8 cellular contexts compared by ENCODE assay signal in the genomic region with DNA sequence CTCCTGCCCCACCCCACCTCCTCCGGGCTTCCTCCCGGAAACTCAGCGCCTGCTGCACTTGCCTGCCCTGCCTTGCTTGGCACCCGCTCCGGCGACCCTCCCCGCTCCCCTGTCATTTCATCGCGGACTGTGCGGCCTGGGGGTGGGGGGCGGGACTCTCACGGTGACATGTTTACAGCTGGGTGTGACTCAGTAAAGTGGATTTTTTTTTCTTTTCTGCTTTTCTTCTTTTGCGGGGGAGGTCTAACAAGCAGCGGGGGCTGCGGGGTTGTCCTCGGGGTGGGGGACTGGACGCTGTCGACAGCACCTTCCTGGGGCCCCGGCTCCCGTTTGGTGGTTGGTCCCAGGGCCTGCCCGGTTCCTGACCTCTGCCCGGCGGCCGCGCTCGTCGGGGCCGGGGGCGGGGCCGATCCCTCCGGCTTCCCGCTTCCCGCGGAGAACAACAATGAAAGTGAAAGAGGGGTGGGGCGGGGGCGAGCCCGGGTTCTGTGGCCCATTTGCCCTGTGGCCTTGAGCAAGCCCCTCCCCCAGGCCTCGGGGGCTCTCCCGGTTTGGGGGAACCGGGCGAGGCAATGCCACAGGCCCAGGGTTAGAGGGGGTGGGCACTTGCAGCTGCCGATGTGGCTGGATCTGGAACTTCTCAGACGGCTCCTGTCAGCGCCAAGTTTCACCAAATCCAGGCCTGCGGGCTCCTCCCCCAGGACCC. TPM values are rescaled to one million over a fixed set of nuclear protein-coding genes. Genes with fewer than 3 reads are reported as not detected.
DNase-seq lines count a peak whose midpoint lies in the region; ATAC-seq and TF ChIP-seq lines count a peak whose summit lies in the region.

No MANE protein-coding gene starts in this region.

- POLR2A ChIA-PET in CD4-positive, alpha-beta memory T cell (lab: Charles Lee; ENCODE audit: partially characterized antibody) = interaction anchor here (0.9 to 4.3 kb wide), 9 partner anchors 8 to 213 kb away, joined by 3 to 34 read pairs (median 4); partner anchors contain the start of genes AMBRA1, CHRM4 and DGKZ

- peaks cover 16% of the 10 kb centered on the region for H3K36me3 ChIP-seq in CD4-positive, alpha-beta memory T cell (ENCODE audit: insufficient read depth, low read length)
- peaks cover 8% of the 10 kb centered on the region in 2 donors for H3K36me3 ChIP-seq in body of pancreas (replicated peaks in 1 of 2; ENCODE audit: insufficient read depth in 1 of 2, low read depth in 2 of 2)

- H3K27me3 ChIP-seq in CD4-positive, alpha-beta memory T cell (ENCODE audit: insufficient read depth, low read length) = peaks cover 12% of the 10 kb centered on the region
- H3K27me3 ChIP-seq in body of pancreas = peaks cover 0 to 10% of the 10 kb centered on the region in 2 donors

- CTCF ChIA-PET in CD4-positive, alpha-beta memory T cell (lab: Charles Lee; ENCODE audit: partially characterized antibody) = interaction anchor here (0.5 to 1.8 kb wide), 2 partner anchors 8 to 20 kb away, joined by 3 to 4 read pairs; no protein-coding TSS in a partner anchor

- peak overlapping the region; percentile 49 for H3K27ac ChIP-seq in CD4-positive, alpha-beta memory T cell (ENCODE audit: low read depth, low read length)
- peak overlapping the region; percentile 53 to 81 (median 60) for H3K27ac ChIP-seq in body of pancreas

- peak in 1 of 3 donors; percentile 39 for TF ChIP-seq POLR2A in body of pancreas (IDR thresholded peaks at IDR 0.05)
- TF ChIP-seq POLR2A in GM18505 (IDR thresholded peaks at IDR 0.05; ENCODE audit: borderline replicate concordance, extremely low read depth, insufficient read depth, insufficient read length) = no peak

- H3K4me3 ChIP-seq in CD4-positive, alpha-beta memory T cell (ENCODE audit: low read length in 2 of 2) = peak overlapping the region; percentile 29 to 60
- H3K4me3 ChIP-seq in body of pancreas = peak overlapping the region; percentile 41 to 63

- ATAC-seq in body of pancreas (peak; percentile 61), GM18505 (IDR thresholded peaks at IDR 0.05; ENCODE audit: unreplicated experiment) (no peak)

- peak overlapping the region; percentile 32 to 86 (median 71) for H3K27ac Mint-ChIP-seq in CD4-positive, alpha-beta memory T cell

- WGBS in body of pancreas, 2 donors = 2 to 3% methylated on average over 17 to 45 of the region's 45 CpGs

- H3K4me3 Mint-ChIP-seq in CD4-positive, alpha-beta memory T cell = peak overlapping the region; percentile 80 to 90 (median 82)

- intact Hi-C loops in CD4-positive, alpha-beta memory T cell (cut with micrococcal nuclease) = loop anchor here (5.0 kb wide), 1 partner anchor 33 kb away; the partner anchor contains the start of gene DGKZ
- intact Hi-C loops in body of pancreas (cut with DNase I) = no loop called here

- H3K4me1 ChIP-seq in CD4-positive, alpha-beta memory T cell (ENCODE audit: insufficient read depth, low read length) = peaks cover 12% of the 10 kb centered on the region
- H3K4me1 ChIP-seq in body of pancreas = peaks cover 28% of the 10 kb centered on the region

- peaks cover 18 to 31% of the 10 kb centered on the region in 2 donors for H3K36me3 Mint-ChIP-seq in CD4-positive, alpha-beta memory T cell

- TF ChIP-seq CTCF in body of pancreas (IDR thresholded peaks at IDR 0.05) = no peak

- peak; percentile 41 to 79 (median 47) for DNase-seq in CD4-positive, alpha-beta memory T cell
- DNase-seq in HK-2 (ENCODE audit: unreplicated experiment) = peak; percentile 54
- peak in 4 of 5 experiments; percentile 26 to 50 (median 39) for DNase-seq in T-helper 2 cell
- DNase-seq in body of pancreas = peak; percentile 64 to 75 (median 72)
- DNase-seq in iris pigment epithelial cell (ENCODE audit: low read depth) = peak; percentile 29
- peak in 3 of 4 experiments; percentile 32 to 66 (median 49) for DNase-seq in stimulated activated CD4-positive, alpha-beta T cell treated with anti-CD3 and anti-CD28 coated beads, Interleukin-1b, Interleukin-23, amount 100 ng/mL, for 24 hours (ENCODE audit: low read depth in 4 of 4, low spot score in 1 of 4)
- no peak for DNase-seq in HPDE6-E6E7 (ENCODE audit: extremely low spot score)

- H3K9me3 ChIP-seq in CD4-positive, alpha-beta memory T cell (ENCODE audit: control insufficient read depth in 1 of 2, low read length in 2 of 2) = no peaks in the 10 kb centered on the region
- no peaks in the 10 kb centered on the region for H3K9me3 ChIP-seq in body of pancreas

- peaks cover 0 to 2% (median 0%) of the 10 kb centered on the region in 8 donors for H3K9me3 Mint-ChIP-seq in CD4-positive, alpha-beta memory T cell

- peaks cover 3 to 15% of the 10 kb centered on the region in 2 donors for H3K27me3 Mint-ChIP-seq in CD4-positive, alpha-beta memory T cell

- peaks cover 4 to 9% (median 7%) of the 10 kb centered on the region in 4 donors for H3K4me1 Mint-ChIP-seq in CD4-positive, alpha-beta memory T cell

RNA-seq across cellular contexts. Expression of gene MDK, which starts 1.0 kb away (rescaled TPM):
- 1 to 10 TPM; 4.7 to 5.6 TPM for total RNA-seq in CD4-positive, alpha-beta memory T cell
- polyA plus RNA-seq in CD4-positive, alpha-beta memory T cell = not detected
- 10 to 100 TPM; 36.9 to 63.0 TPM for total RNA-seq in body of pancreas

RNA-seq across cellular contexts. Expression of gene CHRM4, which starts 11.1 kb away (rescaled TPM):
- not detected for total RNA-seq in CD4-positive, alpha-beta memory T cell
- polyA plus RNA-seq in CD4-positive, alpha-beta memory T cell = under 1 TPM; 0.12 to 0.16 TPM
- not detected for total RNA-seq in body of pancreas

RNA-seq across cellular contexts. Expression of gene DGKZ, which starts 33.2 kb away (rescaled TPM):
- total RNA-seq in CD4-positive, alpha-beta memory T cell = 100 to 1,000 TPM; 230 to 235 TPM
- 10 to 100 TPM; 34.8 to 78.9 TPM for polyA plus RNA-seq in CD4-positive, alpha-beta memory T cell
- total RNA-seq in body of pancreas = 10 to 100 TPM; 79.4 to 86.4 TPM

Comparison
In these comparisons a context has a peak if more than half of its experiments do, and no peak if none do; other contexts are left out.
1. RNA of gene MDK, which starts 1.0 kb away (total RNA-seq): 36.9 to 63.0 TPM in body of pancreas; 4.7 to 5.6 TPM in CD4-positive, alpha-beta memory T cell; every median in the first group is over 4 times any median in the second.